Comparison of ENCODE assay signal across 17 cellular contexts in genomic region chr21:38822754-38823374, GRCh38. TPM values are rescaled to one million over a fixed set of nuclear protein-coding genes. Genes with fewer than 3 reads are reported as not detected.
DNase-seq lines count a peak whose midpoint lies in the region; ATAC-seq and TF ChIP-seq lines count a peak whose summit lies in the region.
"Had no signal": no experiment of that assay in that cellular context is flagged by ENCODE, and none has a peak within 500 bp of the region (broad histone marks: within the 10 kb centered on the region; RNA-seq: fewer than 3 reads in every experiment).

No MANE protein-coding gene starts in this region.

- in situ Hi-C loops in mammary epithelial cell (cut with MboI; ENCODE audit: low sequenced_read_pairs in 2 of 2), result loop anchor here in 1 of 2 donors (10.0 kb wide), 1 partner anchor 82 kb away; no protein-coding TSS in a partner anchor

- H3K4me3 Mint-ChIP-seq in activated naive CD4-positive, alpha-beta T cell treated with anti-CD3 and anti-CD28 coated beads, Interleukin-2, amount 10 ng/mL, durations not matched to agents 7 days and 5 days, result no peak overlapping the region
- H3K4me3 Mint-ChIP-seq: CD4-positive, alpha-beta T cell had no signal

- H3K27ac Mint-ChIP-seq in activated naive CD4-positive, alpha-beta T cell treated with anti-CD3 and anti-CD28 coated beads, Interleukin-2, amount 10 ng/mL, durations not matched to agents 7 days and 5 days, result no peak overlapping the region
- H3K27ac Mint-ChIP-seq: CD4-positive, alpha-beta T cell had no signal

- BruUV-seq in mammary epithelial cell (replicated peaks; lab: Mats Ljungman, UMichigan), result TSS peak; percentile 20

- H4K20me1 ChIP-seq in mammary epithelial cell (ENCODE audit: insufficient read depth, low read length), result no peaks in the 10 kb centered on the region

- H3K9me3 ChIP-seq in mammary epithelial cell (replicated peaks; ENCODE audit: insufficient read depth, low read length) (no peaks in the 10 kb centered on the region), breast epithelium (no peaks in the 10 kb centered on the region), aorta (ENCODE audit: control insufficient read depth, low read length) (no peaks in the 10 kb centered on the region)
- H3K9me3 ChIP-seq: ovary had no signal

- TF ChIP-seq POLR2A in breast epithelium (IDR thresholded peaks at IDR 0.05), result no peak

- WGBS in mammary epithelial cell (ENCODE audit: low coverage, missing lambda C conversion rate), result 97% methylated on average over 24 of the region's 28 CpGs
- 44 to 46% methylated on average over 28 of the region's 28 CpGs for WGBS in aorta, 2 donors

- H3K9ac ChIP-seq in mammary epithelial cell (ENCODE audit: insufficient read depth, low read length), result no peak overlapping the region

- dilution Hi-C loops in mammary epithelial cell (cut with HindIII; ENCODE audit: low sequenced_read_pairs), result no loop called here

- H3K4me1 Mint-ChIP-seq in activated naive CD4-positive, alpha-beta T cell treated with anti-CD3 and anti-CD28 coated beads, Interleukin-2, amount 10 ng/mL, durations not matched to agents 7 days and 5 days, result no peaks in the 10 kb centered on the region

- H3K27me3 Mint-ChIP-seq in activated naive CD4-positive, alpha-beta T cell treated with anti-CD3 and anti-CD28 coated beads, Interleukin-2, amount 10 ng/mL, durations not matched to agents 7 days and 5 days, result no peaks in the 10 kb centered on the region
- H3K27me3 Mint-ChIP-seq: CD4-positive, alpha-beta T cell had no signal

- H3K9me3 Mint-ChIP-seq in activated naive CD4-positive, alpha-beta T cell treated with anti-CD3 and anti-CD28 coated beads, Interleukin-2, amount 10 ng/mL, durations not matched to agents 7 days and 5 days, result no peaks in the 10 kb centered on the region
- H3K9me3 Mint-ChIP-seq: CD4-positive, alpha-beta T cell had no signal

- H3K4me3 ChIP-seq in mammary epithelial cell (replicated peaks in 1 of 3; ENCODE audit: insufficient read depth in 1 of 3, low read depth in 2 of 3, low read length in 3 of 3) (no peak overlapping the region), breast epithelium (no peak overlapping the region), aorta (ENCODE audit: low read length in 2 of 2) (no peak overlapping the region)
- H3K4me3 ChIP-seq: ovary had no signal

- H3K4me2 ChIP-seq in mammary epithelial cell (ENCODE audit: insufficient read depth, low read depth, low read length), result no peak overlapping the region

- intact Hi-C loops in mammary epithelial cell (cut with micrococcal nuclease), result no loop called here
- intact Hi-C loops in breast epithelium (cut with DNase I; ENCODE audit: low total_unique reads), result no loop called here
- intact Hi-C loops in sciatic nerve (cut with DNase I), result no loop called here
- intact Hi-C loops in aorta (cut with DNase I), result loop anchor here (2.0 to 5.0 kb wide), 6 partner anchors 89 to 294 kb away; no protein-coding TSS in a partner anchor

- H3K36me3 ChIP-seq in mammary epithelial cell (ENCODE audit: insufficient read depth, low read length) (peaks cover 56% of the 10 kb centered on the region), breast epithelium (no peaks in the 10 kb centered on the region), aorta (ENCODE audit: control insufficient read depth in 1 of 2, insufficient read depth in 2 of 2, low read length in 1 of 2) (peaks cover 0 to 19% of the 10 kb centered on the region in 2 donors)
- H3K36me3 ChIP-seq: ovary had no signal

- no peak for DNase-seq in mammary epithelial cell
- no peak for DNase-seq in breast epithelium (ENCODE audit: low spot score in 2 of 2)
- peak; percentile 37 for DNase-seq in islet precursor cell
- DNase-seq in sciatic nerve (ENCODE audit: low spot score), result no peak
- DNase-seq in aorta, result peak in 1 of 2 donors; percentile 63
- DNase-seq in OCI-M2 (lab: John Stamatoyannopoulos, UW; ENCODE audit: unreplicated experiment), result no peak
- no peak for DNase-seq in activated naive CD4-positive, alpha-beta T cell treated with anti-CD3 and anti-CD28 coated beads, Interleukin-2, amount 10 ng/mL, durations not matched to agents 7 days and 5 days
- DNase-seq in medulla oblongata (ENCODE audit: extremely low spot score), result no peak
- DNase-seq: activated naive CD4-positive, alpha-beta T cell; CD4-positive, alpha-beta T cell; midbrain; NCI-H1048; ovary; stimulated activated CD4-positive, alpha-beta T cell treated with anti-CD3 and anti-CD28 coated beads, Interleukin-1b, Interleukin-23, amount 100 ng/mL, for 48 hours; SW 1271; WERI-Rb-1 had no signal

- no peak overlapping the region for H2AFZ ChIP-seq in mammary epithelial cell (ENCODE audit: low read depth, low read length)

- peaks cover 10% of the 10 kb centered on the region for H3K79me2 ChIP-seq in mammary epithelial cell (ENCODE audit: insufficient read depth, low read length)

- CTCF ChIA-PET in mammary epithelial cell (lab: Charles Lee; ENCODE audit: low non-redundant PET), result no interaction called here
- CTCF ChIA-PET in activated naive CD4-positive, alpha-beta T cell treated with anti-CD3 and anti-CD28 coated beads, Interleukin-2, amount 10 ng/mL, durations not matched to agents 7 days and 5 days (lab: Charles Lee), result no interaction called here

- H3K4me1 ChIP-seq in mammary epithelial cell (ENCODE audit: insufficient read depth, low read length) (peaks cover 23% of the 10 kb centered on the region), breast epithelium (no peaks in the 10 kb centered on the region), aorta (ENCODE audit: control insufficient read depth in 1 of 2, insufficient read depth in 2 of 2, low read length in 2 of 2) (peaks cover 0 to 4% of the 10 kb centered on the region in 2 donors)

- TF ChIP-seq CTCF in mammary epithelial cell (conservative IDR thresholded peaks at IDR 0.05 in 1 of 2, IDR thresholded peaks at IDR 0.05 in 1 of 2; ENCODE audit: extremely low read depth in 1 of 2, insufficient read depth in 1 of 2, low read depth in 1 of 2, low read length in 2 of 2) (no peak), breast epithelium (IDR thresholded peaks at IDR 0.05) (no peak)

- peaks cover 58% of the 10 kb centered on the region for H3K36me3 Mint-ChIP-seq in activated naive CD4-positive, alpha-beta T cell treated with anti-CD3 and anti-CD28 coated beads, Interleukin-2, amount 10 ng/mL, durations not matched to agents 7 days and 5 days

- peak; percentile 14 for ATAC-seq in sciatic nerve
- ATAC-seq in aorta (ENCODE audit: low FRiP score), result peak; percentile 58

- H3K27me3 ChIP-seq in mammary epithelial cell (ENCODE audit: insufficient read depth, low read length) (no peaks in the 10 kb centered on the region), breast epithelium (no peaks in the 10 kb centered on the region), aorta (ENCODE audit: control insufficient read depth in 1 of 2, insufficient read depth in 2 of 2, low read length in 1 of 2) (no peaks in the 10 kb centered on the region)
- H3K27me3 ChIP-seq: ovary had no signal

- H3K27ac ChIP-seq in mammary epithelial cell (ENCODE audit: insufficient read depth, low read depth, low read length) (no peak overlapping the region), breast epithelium (peak overlapping the region in 1 of 2 donors; percentile 66), aorta (ENCODE audit: low read depth in 1 of 2, low read length in 2 of 2) (peak overlapping the region; percentile 66 to 72)
- H3K27ac ChIP-seq: 22Rv1, ovary, WERI-Rb-1 had no signal

RNA-seq across cellular contexts. Expression of gene ETS2, which starts 17.1 kb away (rescaled TPM):
- total RNA-seq in mammary epithelial cell (10 to 100 TPM; 60.3 to 62.3 TPM), breast epithelium (10 to 100 TPM; 48.0 to 60.0 (median 57.5) TPM), sciatic nerve (139 TPM), aorta (100 to 1,000 TPM; 145 to 232 TPM)
- polyA plus RNA-seq in mammary epithelial cell (21.9 TPM), aorta (10 to 100 TPM; 40.2 to 76.8 TPM)
- 27.6 TPM for polyA minus RNA-seq in mammary epithelial cell

Comparison
In these comparisons a context has a peak if more than half of its experiments do, and no peak if none do; other contexts are left out.
1. intact Hi-C loops: an anchor here in aorta (2.0 to 5.0 kb wide); none called in mammary epithelial cell, breast epithelium and sciatic nerve.